10 cellular contexts compared by ENCODE assay signal in the genomic region with DNA sequence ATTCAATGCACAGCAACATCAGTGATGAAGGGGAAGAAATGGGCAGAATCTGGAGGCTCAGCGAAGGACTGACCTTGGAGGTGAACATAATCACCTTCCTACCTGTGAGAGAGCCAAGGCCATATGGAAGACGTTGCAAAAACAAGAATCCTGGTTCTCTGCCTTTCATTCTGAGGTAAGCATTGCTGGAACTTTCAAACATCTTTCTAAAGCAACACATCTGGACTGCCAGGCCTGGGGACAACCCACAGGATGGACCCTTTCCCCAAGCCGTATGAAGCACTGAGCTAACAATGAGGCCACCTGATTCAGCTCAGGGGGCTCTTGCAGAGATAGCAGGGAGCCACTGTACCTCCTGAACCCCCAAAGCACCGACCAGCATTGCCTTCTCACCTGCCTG.
DNase-seq lines count a peak whose midpoint lies in the region; ATAC-seq, FAIRE-seq and TF ChIP-seq lines count a peak whose summit lies in the region.
"Had no signal": no experiment of that assay in that cellular context is flagged by ENCODE, and none has a peak within 500 bp of the region (broad histone marks: within the 10 kb centered on the region; RNA-seq: fewer than 3 reads in every experiment).

No MANE protein-coding gene starts in this region.

- no peaks in the 10 kb centered on the region for H3K9me3 Mint-ChIP-seq in stimulated activated memory B cell treated with anti-CD40 and anti-IgM and Interleukin-4, amounts not matched to agents 10 μg/mL and 1 μg/mL and 100 μg/mL, for 72 hours

- peaks cover 66% of the 10 kb centered on the region for H3K36me3 Mint-ChIP-seq in stimulated activated memory B cell treated with anti-CD40 and anti-IgM and Interleukin-4, amounts not matched to agents 10 μg/mL and 1 μg/mL and 100 μg/mL, for 72 hours

- CTCF ChIA-PET in SK-N-SH (lab: Yijun Ruan, JAX), result interaction anchor here (1.2 to 1.6 kb wide), 3 partner anchors 38 to 344 kb away, joined by 3 to 5 read pairs (median 4); no protein-coding TSS in a partner anchor

- peaks cover 7% of the 10 kb centered on the region for H3F3A ChIP-seq in SK-N-SH (replicated peaks; ENCODE audit: insufficient read depth)

- H3K9me3 ChIP-seq in SK-N-SH (no peaks in the 10 kb centered on the region), SJSA1 (replicated peaks) (no peaks in the 10 kb centered on the region)

- peak overlapping the region; percentile 100; the same call in 1 of the 2 replicates for H3K9ac ChIP-seq in SK-N-SH

- H3K27me3 ChIP-seq in SK-N-SH (ENCODE audit: insufficient read depth) (no peaks in the 10 kb centered on the region), SJSA1 (replicated peaks) (no peaks in the 10 kb centered on the region)

- H3K4me2 ChIP-seq in SK-N-SH, result peak overlapping the region; percentile 86

- H3K36me3 ChIP-seq in SK-N-SH (replicated peaks in 1 of 2; ENCODE audit: control insufficient read depth in 1 of 2, insufficient read depth in 2 of 2, low read length in 1 of 2) (peaks cover 14 to 19% of the 10 kb centered on the region in 2 experiments), SJSA1 (peaks cover 32% of the 10 kb centered on the region)

- peaks cover 93% of the 10 kb centered on the region for H4K20me1 ChIP-seq in SK-N-SH (ENCODE audit: insufficient read depth)

- FAIRE-seq in urothelium cell line (lab: Jason Lieb, UNC), result no peak

- peaks cover 75% of the 10 kb centered on the region for H3K4me1 Mint-ChIP-seq in stimulated activated memory B cell treated with anti-CD40 and anti-IgM and Interleukin-4, amounts not matched to agents 10 μg/mL and 1 μg/mL and 100 μg/mL, for 72 hours

- ATAC-seq in SK-N-SH treated with all-trans-retinoic acid at 6 μM for 48 hours, result no peak
- ATAC-seq in stimulated activated memory B cell treated with anti-CD40 and anti-IgM and Interleukin-4, amounts not matched to agents 10 μg/mL and 1 μg/mL and 100 μg/mL, for 72 hours, result no peak

- H3K4me3 Mint-ChIP-seq in stimulated activated memory B cell treated with anti-CD40 and anti-IgM and Interleukin-4, amounts not matched to agents 10 μg/mL and 1 μg/mL and 100 μg/mL, for 72 hours, result peak overlapping the region; percentile 79

- 95% methylated on average over 4 of the region's 4 CpGs for WGBS in SK-N-SH (ENCODE audit: low lambda C conversion rate)

- H3K27ac ChIP-seq in SK-N-SH (ENCODE audit: low read depth in 2 of 2, low read length in 1 of 2) (peak overlapping the region; percentile 50 to 97; a peak in 3 of 4 replicates), SJSA1 (peak overlapping the region; percentile 64)
- H3K27ac ChIP-seq: 22Rv1 had no signal

- H3K79me2 ChIP-seq in SK-N-SH (ENCODE audit: insufficient read depth), result peaks cover 100% of the 10 kb centered on the region

- H2AFZ ChIP-seq in SK-N-SH (ENCODE audit: low read depth), result no peak overlapping the region

- POLR2A ChIA-PET in SK-N-SH (lab: Yijun Ruan, JAX), result no interaction called here

- TF ChIP-seq RAD21 in SK-N-SH (IDR thresholded peaks at IDR 0.05; ENCODE audit: low read length), result no peak

- DNase-seq in SK-N-SH, result no peak
- no peak for DNase-seq in SJSA1 (ENCODE audit: low read depth in 1 of 2, low spot score in 2 of 2)
- no peak for DNase-seq in fibroblast of pulmonary artery (ENCODE audit: low read depth)
- DNase-seq in urothelium cell line (ENCODE audit: low spot score), result no peak
- no peak for DNase-seq in NCI-H2196 (lab: John Stamatoyannopoulos, UW; ENCODE audit: unreplicated experiment)
- DNase-seq in GM03348 (ENCODE audit: low spot score), result no peak
- DNase-seq: activated CD8-positive, alpha-beta memory T cell treated with anti-CD3 and anti-CD28 coated beads, Interleukin-2, amount 50 U/mL, for 4 hours had no signal

- no peaks in the 10 kb centered on the region for H3K9me2 ChIP-seq in SK-N-SH

- H3K27ac Mint-ChIP-seq in stimulated activated memory B cell treated with anti-CD40 and anti-IgM and Interleukin-4, amounts not matched to agents 10 μg/mL and 1 μg/mL and 100 μg/mL, for 72 hours, result peak overlapping the region; percentile 80

- no peak for TF ChIP-seq EP300 in SK-N-SH (IDR thresholded peaks at IDR 0.05; ENCODE audit: borderline replicate concordance in 1 of 2, low read depth in 1 of 2, low read length in 1 of 2)

- TF ChIP-seq CTCF in SK-N-SH (IDR thresholded peaks at IDR 0.05), result no peak
- no peak for TF ChIP-seq CTCF in fibroblast of pulmonary artery (IDR thresholded peaks at IDR 0.05; ENCODE audit: low read length, missing control alignments)

- no peaks in the 10 kb centered on the region for H3K27me3 Mint-ChIP-seq in stimulated activated memory B cell treated with anti-CD40 and anti-IgM and Interleukin-4, amounts not matched to agents 10 μg/mL and 1 μg/mL and 100 μg/mL, for 72 hours

- peaks cover 18 to 42% of the 10 kb centered on the region in 2 experiments for H3K4me1 ChIP-seq in SK-N-SH (ENCODE audit: control insufficient read depth in 1 of 2, insufficient read depth in 2 of 2, low read depth in 1 of 2, low read length in 1 of 2)
- H3K4me1 ChIP-seq in SJSA1 (replicated peaks), result peaks cover 56% of the 10 kb centered on the region

- H3K4me3 ChIP-seq in SK-N-SH (ENCODE audit: low read depth in 2 of 2, low read length in 1 of 2) (peak overlapping the region in 1 of 2 experiments; percentile 40; a peak in 2 of 4 replicates), SJSA1 (no peak overlapping the region), fibroblast of pulmonary artery (replicated peaks; ENCODE audit: low read depth, low read length) (peak overlapping the region; percentile 94)

TF ChIP-seq in SK-N-SH, 30 proteins besides CTCF, POLR2A, EP300 and RAD21:
- TF ChIP-seq GABPA (IDR thresholded peaks at IDR 0.05; ENCODE audit: low read depth) (no peak), FOXJ3 (CRISPR knock-in tag; IDR thresholded peaks at IDR 0.05) (no peak), NRF1 (IDR thresholded peaks at IDR 0.05; ENCODE audit: low read depth, low read length) (no peak)
TF ChIP-seq in SK-N-SH: peak in this region for 0.

TF ChIP-seq in SK-N-SH treated with all-trans-retinoic acid at 6 μM for 48 hours, 23 proteins besides CTCF, POLR2A, EP300 and RAD21:
- TF ChIP-seq ZC3H10 (CRISPR knock-in tag; IDR thresholded peaks at IDR 0.05) (no peak), ISL1 (CRISPR knock-in tag; IDR thresholded peaks at IDR 0.05) (no peak), ZNF8 (CRISPR knock-in tag; IDR thresholded peaks at IDR 0.05) (no peak), ARNTL (CRISPR knock-in tag; IDR thresholded peaks at IDR 0.05; ENCODE audit: borderline replicate concordance, low read depth) (no peak), SNAI2 (CRISPR knock-in tag; IDR thresholded peaks at IDR 0.05) (no peak), CSDC2 (CRISPR knock-in tag; IDR thresholded peaks at IDR 0.05) (no peak), TCF4 (CRISPR knock-in tag; IDR thresholded peaks at IDR 0.05; ENCODE audit: borderline replicate concordance) (no peak), OSR1 (CRISPR knock-in tag; IDR thresholded peaks at IDR 0.05) (no peak)
- TF ChIP-seq, protein P1, sequence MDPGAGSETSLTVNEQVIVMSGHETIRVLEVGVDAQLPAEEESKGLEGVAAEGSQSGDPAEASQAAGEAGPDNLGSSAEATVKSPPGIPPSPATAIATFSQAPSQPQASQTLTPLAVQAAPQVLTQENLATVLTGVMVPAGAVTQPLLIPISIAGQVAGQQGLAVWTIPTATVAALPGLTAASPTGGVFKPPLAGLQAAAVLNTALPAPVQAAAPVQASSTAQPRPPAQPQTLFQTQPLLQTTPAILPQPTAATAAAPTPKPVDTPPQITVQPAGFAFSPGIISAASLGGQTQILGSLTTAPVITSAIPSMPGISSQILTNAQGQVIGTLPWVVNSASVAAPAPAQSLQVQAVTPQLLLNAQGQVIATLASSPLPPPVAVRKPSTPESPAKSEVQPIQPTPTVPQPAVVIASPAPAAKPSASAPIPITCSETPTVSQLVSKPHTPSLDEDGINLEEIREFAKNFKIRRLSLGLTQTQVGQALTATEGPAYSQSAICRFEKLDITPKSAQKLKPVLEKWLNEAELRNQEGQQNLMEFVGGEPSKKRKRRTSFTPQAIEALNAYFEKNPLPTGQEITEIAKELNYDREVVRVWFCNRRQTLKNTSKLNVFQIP (CRISPR knock-in tag; IDR thresholded peaks at IDR 0.05; ENCODE audit: borderline replicate concordance, low read depth), result no peak
- TF ChIP-seq, protein P2, sequence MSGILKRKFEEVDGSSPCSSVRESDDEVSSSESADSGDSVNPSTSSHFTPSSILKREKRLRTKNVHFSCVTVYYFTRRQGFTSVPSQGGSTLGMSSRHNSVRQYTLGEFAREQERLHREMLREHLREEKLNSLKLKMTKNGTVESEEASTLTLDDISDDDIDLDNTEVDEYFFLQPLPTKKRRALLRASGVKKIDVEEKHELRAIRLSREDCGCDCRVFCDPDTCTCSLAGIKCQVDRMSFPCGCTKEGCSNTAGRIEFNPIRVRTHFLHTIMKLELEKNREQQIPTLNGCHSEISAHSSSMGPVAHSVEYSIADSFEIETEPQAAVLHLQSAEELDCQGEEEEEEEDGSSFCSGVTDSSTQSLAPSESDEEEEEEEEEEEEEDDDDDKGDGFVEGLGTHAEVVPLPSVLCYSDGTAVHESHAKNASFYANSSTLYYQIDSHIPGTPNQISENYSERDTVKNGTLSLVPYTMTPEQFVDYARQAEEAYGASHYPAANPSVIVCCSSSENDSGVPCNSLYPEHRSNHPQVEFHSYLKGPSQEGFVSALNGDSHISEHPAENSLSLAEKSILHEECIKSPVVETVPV (CRISPR knock-in tag; IDR thresholded peaks at IDR 0.05), result no peak
